Comparison of ENCODE assay signal across 24 cellular contexts in the genomic region with DNA sequence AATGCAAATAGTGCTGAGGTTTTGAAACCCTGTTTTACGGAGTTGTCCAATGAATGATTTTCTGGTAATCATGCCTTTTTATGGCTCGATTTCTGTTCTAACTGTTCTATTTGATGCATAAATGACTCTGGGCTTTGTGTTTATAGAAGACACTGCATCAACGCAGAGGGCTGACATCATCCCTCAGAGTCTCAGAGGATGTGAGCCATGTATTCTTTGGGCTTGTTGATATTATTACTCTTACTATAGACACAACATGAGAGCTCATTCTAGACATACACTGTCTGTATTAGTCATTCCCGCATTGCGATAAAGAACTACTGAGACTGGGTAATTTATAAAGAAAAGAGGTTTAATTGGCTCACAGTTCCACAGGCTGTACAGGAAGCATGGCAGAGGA. TPM values are rescaled to one million over a fixed set of nuclear protein-coding genes. Genes with fewer than 3 reads are reported as not detected.
DNase-seq lines count a peak whose midpoint lies in the region; ATAC-seq and TF ChIP-seq lines count a peak whose summit lies in the region.
"Had no signal": no experiment of that assay in that cellular context is flagged by ENCODE, and none has a peak within 500 bp of the region (broad histone marks: within the 10 kb centered on the region; RNA-seq: fewer than 3 reads in every experiment).

No MANE protein-coding gene starts in this region.

- TF ChIP-seq CTCF in left ventricle myocardium inferior (IDR thresholded peaks at IDR 0.05; ENCODE audit: borderline replicate concordance) = no peak
- TF ChIP-seq CTCF in Peyer's patch (IDR thresholded peaks at IDR 0.05) = no peak

- intact Hi-C loops in left ventricle myocardium inferior (cut with micrococcal nuclease) = no loop called here
- intact Hi-C loops in Right ventricle myocardium inferior (cut with DNase I) = no loop called here

- ATAC-seq in Right ventricle myocardium inferior (no peak), GM18873 (IDR thresholded peaks at IDR 0.05; ENCODE audit: low FRiP score, unreplicated experiment) (no peak)
- ATAC-seq: esophagus mucosa, GM12878, psoas muscle, upper lobe of right lung had no signal

- no peak for DNase-seq in left ventricle myocardium inferior
- DNase-seq in Right ventricle myocardium inferior (ENCODE audit: missing footprints) = no peak
- peak; percentile 78 for DNase-seq in brain pericyte (ENCODE audit: low read depth, low spot score)
- peak; percentile 25 for DNase-seq in kidney glomerular epithelial cell (lab: John Stamatoyannopoulos, UW)
- DNase-seq in Peyer's patch = no peak
- no peak for DNase-seq in activated CD4-positive, alpha-beta T cell treated with anti-CD3 and anti-CD28 coated beads for 1 hour
- no peak for DNase-seq in HuH-7 (ENCODE audit: low spot score)
- DNase-seq: activated naive CD4-positive, alpha-beta T cell treated with anti-CD3 and anti-CD28 coated beads, Interleukin-2, amount 50 U/mL, for 16 hours; aorta; BE2C; HCEC 1CT; kidney; NCI-H1105 treated with DMSO at 0.1 percent for 48 hours; NCI-H2029 treated with DMSO at 0.1 percent for 48 hours; NCI-H82; psoas muscle; T-helper 9 cell; upper lobe of right lung had no signal

- no peak overlapping the region for H3K4me3 ChIP-seq in left ventricle myocardium inferior
- no peak overlapping the region for H3K4me3 ChIP-seq in Peyer's patch
- H3K4me3 ChIP-seq: GM12878, psoas muscle, upper lobe of right lung had no signal

- H3K9me3 ChIP-seq in left ventricle myocardium inferior (replicated peaks) = no peaks in the 10 kb centered on the region
- H3K9me3 ChIP-seq in Peyer's patch = no peaks in the 10 kb centered on the region
- H3K9me3 ChIP-seq: BE2C, psoas muscle, upper lobe of right lung had no signal

- no peak for TF ChIP-seq POLR2A in Peyer's patch (IDR thresholded peaks at IDR 0.05)

- H3K27me3 ChIP-seq in left ventricle myocardium inferior (ENCODE audit: low read depth) (no peaks in the 10 kb centered on the region), Peyer's patch (no peaks in the 10 kb centered on the region)
- H3K27me3 ChIP-seq: BE2C, upper lobe of right lung had no signal

- H3K27ac ChIP-seq in left ventricle myocardium inferior (replicated peaks) (peak overlapping the region; percentile 1), Peyer's patch (no peak overlapping the region)
- H3K27ac ChIP-seq: psoas muscle, upper lobe of right lung had no signal

- no peaks in the 10 kb centered on the region for H3K36me3 ChIP-seq in left ventricle myocardium inferior
- H3K36me3 ChIP-seq in Peyer's patch = no peaks in the 10 kb centered on the region
- H3K36me3 ChIP-seq: BE2C, upper lobe of right lung had no signal

- peaks cover 21% of the 10 kb centered on the region for H3K4me1 ChIP-seq in left ventricle myocardium inferior
- H3K4me1 ChIP-seq in Peyer's patch = no peaks in the 10 kb centered on the region
- H3K4me1 ChIP-seq: BE2C, psoas muscle, upper lobe of right lung had no signal

RNA-seq across cellular contexts. Expression of gene CDH6, which starts 31.6 kb away (rescaled TPM):
- total RNA-seq in left ventricle myocardium inferior (2.8 TPM), Right ventricle myocardium inferior (3.3 TPM), Peyer's patch (1 to 10 TPM in 2 of 4 donors, under 1 TPM in 2; 0.85 to 5.8 (median 1.1) TPM)
- total RNA-seq: A172; activated T-helper 1 cell treated with anti-CD3 and anti-CD28 coated beads, Interleukin-12 subunit alpha, Interleukin-12 subunit beta, Interleukin-2, Interleukin-4 antibody, amounts not matched to agents 30 ng/mL and 10 ng/mL and 1 ng/mL, durations not matched to agents 14 hours and 24 hours and 36 hours; GM12878; lung microvascular endothelial cell had no signal

Comparison
In these comparisons a context has a peak if more than half of its experiments do, and no peak if none do; other contexts are left out.
1. DNase-seq: peak in brain pericyte (single experiment) and kidney glomerular epithelial cell (single experiment); none in left ventricle myocardium inferior (single experiment), Right ventricle myocardium inferior (single experiment), Peyer's patch (0 of 3), activated CD4-positive, alpha-beta T cell treated with anti-CD3 and anti-CD28 coated beads for 1 hour (single experiment) and HuH-7 (single experiment).